ENCODE assay signal across 9 cellular contexts in the genomic region with DNA sequence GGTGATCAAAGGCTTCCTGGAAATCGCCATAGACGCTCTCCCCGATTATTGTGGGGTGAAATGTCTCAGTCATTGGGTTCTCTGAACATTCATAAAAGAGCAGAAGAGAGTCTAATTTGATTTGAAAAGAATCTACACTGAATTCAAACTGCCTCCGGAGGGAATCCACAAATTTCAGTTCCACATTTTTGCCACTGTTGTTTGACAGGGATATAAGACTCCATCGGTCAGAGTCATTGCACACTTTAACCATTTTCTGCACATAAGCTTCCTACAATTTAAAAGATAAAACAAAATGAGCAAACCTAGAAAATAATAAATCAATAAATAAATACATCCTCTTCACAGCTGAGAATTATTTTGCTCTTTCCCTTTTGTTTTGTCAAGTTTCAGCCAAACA. TPM values are rescaled to one million over a fixed set of nuclear protein-coding genes. Genes with fewer than 3 reads are reported as not detected.
DNase-seq lines count a peak whose midpoint lies in the region; ATAC-seq and TF ChIP-seq lines count a peak whose summit lies in the region.
"Had no signal": no experiment of that assay in that cellular context is flagged by ENCODE, and none has a peak within 500 bp of the region (broad histone marks: within the 10 kb centered on the region; RNA-seq: fewer than 3 reads in every experiment).

No MANE protein-coding gene starts in this region.

- H3K4me1 ChIP-seq in Loucy (ENCODE audit: insufficient read depth, low read length, poor library complexity, severe bottlenecking) (peaks cover 47% of the 10 kb centered on the region), neural progenitor cell (peaks cover 46% of the 10 kb centered on the region), Karpas-422 (ENCODE audit: low read length) (no peaks in the 10 kb centered on the region)

- peak overlapping the region; percentile 96 for H3K4me3 ChIP-seq in AG04449 (ENCODE audit: low read depth, low read length)
- peak overlapping the region; percentile 96 for H3K4me3 ChIP-seq in Loucy (ENCODE audit: low read length, poor library complexity, severe bottlenecking)
- H3K4me3 ChIP-seq in neural progenitor cell: peak overlapping the region; percentile 73
- no peak overlapping the region for H3K4me3 ChIP-seq in Karpas-422 (ENCODE audit: low read length)

- POLR2A ChIA-PET in AG04449 (lab: Yijun Ruan, JAX): interaction anchor here (1.9 kb wide), 1 partner anchor 247 kb away, joined by 7 read pairs; no protein-coding TSS in a partner anchor
- POLR2A ChIA-PET in GM10248 (lab: Yijun Ruan, JAX): no interaction called here

- TF ChIP-seq CTCF in AG04449 (IDR thresholded peaks at IDR 0.05; ENCODE audit: insufficient read depth, low read length, missing control alignments): no peak
- no peak for TF ChIP-seq CTCF in Loucy (conservative IDR thresholded peaks at IDR 0.05; ENCODE audit: low read length)
- TF ChIP-seq CTCF in neural progenitor cell (IDR thresholded peaks at IDR 0.05): no peak
- TF ChIP-seq CTCF in GM10248 (IDR thresholded peaks at IDR 0.05; ENCODE audit: control extremely low read depth, extremely low read depth, low read depth, missing control alignments): no peak

- H3K9ac ChIP-seq in Loucy (ENCODE audit: low read depth, low read length, poor library complexity, severe bottlenecking): peak overlapping the region; percentile 99
- no peak overlapping the region for H3K9ac ChIP-seq in neural progenitor cell
- no peak overlapping the region for H3K9ac ChIP-seq in Karpas-422 (ENCODE audit: low read length)

- H3K9me3 ChIP-seq in Loucy (ENCODE audit: insufficient read depth, low read depth, low read length): no peaks in the 10 kb centered on the region
- no peaks in the 10 kb centered on the region for H3K9me3 ChIP-seq in neural progenitor cell (ENCODE audit: low read depth)
- H3K9me3 ChIP-seq in Karpas-422 (ENCODE audit: low read length): no peaks in the 10 kb centered on the region

- DNase-seq in AG04449 (ENCODE audit: low read depth, low spot score) (no peak), neural progenitor cell (ENCODE audit: low spot score) (no peak), GM10248 (ENCODE audit: extremely low spot score) (no peak), Karpas-422 (no peak)
- no peak for DNase-seq in effector memory CD8-positive, alpha-beta T cell
- DNase-seq: activated CD8-positive, alpha-beta memory T cell treated with anti-CD3 and anti-CD28 coated beads for 24 hours had no signal

- peaks cover 8 to 20% of the 10 kb centered on the region in 2 donors for H3K27me3 Mint-ChIP-seq in effector memory CD8-positive, alpha-beta T cell
- no peaks in the 10 kb centered on the region for H3K27me3 Mint-ChIP-seq in neural progenitor cell (ENCODE audit: insufficient read depth, low read depth)

- H3K4me1 Mint-ChIP-seq in effector memory CD8-positive, alpha-beta T cell (ENCODE audit: low read depth in 2 of 2): peaks cover 15 to 23% of the 10 kb centered on the region in 2 donors
- H3K4me1 Mint-ChIP-seq in neural progenitor cell: peaks cover 27% of the 10 kb centered on the region

- peak overlapping the region in 1 of 2 donors; percentile 95 for H3K27ac Mint-ChIP-seq in effector memory CD8-positive, alpha-beta T cell
- H3K27ac Mint-ChIP-seq in neural progenitor cell: no peak overlapping the region

- H3K27me3 ChIP-seq in Loucy (ENCODE audit: insufficient read depth, low read length, poor library complexity, severe bottlenecking) (peaks cover 48% of the 10 kb centered on the region), neural progenitor cell (peaks cover 35% of the 10 kb centered on the region), Karpas-422 (ENCODE audit: low read length) (no peaks in the 10 kb centered on the region)

- H3K36me3 ChIP-seq in Loucy (ENCODE audit: insufficient read depth, low read length) (peaks cover 64% of the 10 kb centered on the region), neural progenitor cell (no peaks in the 10 kb centered on the region), Karpas-422 (ENCODE audit: insufficient read depth, low read length) (no peaks in the 10 kb centered on the region)

- peaks cover 36% of the 10 kb centered on the region for H3K36me3 Mint-ChIP-seq in effector memory CD8-positive, alpha-beta T cell (ENCODE audit: insufficient read depth)
- peaks cover 7% of the 10 kb centered on the region for H3K36me3 Mint-ChIP-seq in neural progenitor cell

- H3K4me3 Mint-ChIP-seq in effector memory CD8-positive, alpha-beta T cell: peak overlapping the region; percentile 94 to 95
- peak overlapping the region; percentile 95 for H3K4me3 Mint-ChIP-seq in neural progenitor cell

- H3K9me2 ChIP-seq in Loucy (replicated peaks; ENCODE audit: low read depth, low read length): no peaks in the 10 kb centered on the region
- no peaks in the 10 kb centered on the region for H3K9me2 ChIP-seq in Karpas-422 (replicated peaks; ENCODE audit: insufficient read depth, low read length)

- H2AFZ ChIP-seq in Loucy (ENCODE audit: low read length) (no peak overlapping the region), neural progenitor cell (replicated peaks) (no peak overlapping the region), Karpas-422 (ENCODE audit: low read length) (no peak overlapping the region)

- ATAC-seq in effector memory CD8-positive, alpha-beta T cell (replicated peaks): no peak
- ATAC-seq in GM21529 (IDR thresholded peaks at IDR 0.05; ENCODE audit: unreplicated experiment): no peak
- ATAC-seq in HG03521 (IDR thresholded peaks at IDR 0.05; ENCODE audit: unreplicated experiment): no peak

- H3K9me3 Mint-ChIP-seq in effector memory CD8-positive, alpha-beta T cell: no peaks in the 10 kb centered on the region
- H3K9me3 Mint-ChIP-seq in neural progenitor cell: no peaks in the 10 kb centered on the region

- peaks cover 82% of the 10 kb centered on the region for H3K79me2 ChIP-seq in Loucy (ENCODE audit: insufficient read depth, low read length)
- peaks cover 19% of the 10 kb centered on the region for H3K79me2 ChIP-seq in neural progenitor cell (ENCODE audit: low read depth)
- H3K79me2 ChIP-seq in Karpas-422 (ENCODE audit: low read length): no peaks in the 10 kb centered on the region

- H3K27ac ChIP-seq in neural progenitor cell: no peak overlapping the region
- no peak overlapping the region for H3K27ac ChIP-seq in Karpas-422 (ENCODE audit: low read length)

- H3K4me2 ChIP-seq in Loucy (ENCODE audit: low read depth, low read length, poor library complexity, severe bottlenecking): peak overlapping the region; percentile 98
- peak overlapping the region; percentile 88 for H3K4me2 ChIP-seq in neural progenitor cell
- H3K4me2 ChIP-seq in Karpas-422 (ENCODE audit: low read depth, low read length, poor library complexity, severe bottlenecking): no peak overlapping the region

- CTCF ChIA-PET in AG04449 (lab: Yijun Ruan, JAX) (no interaction called here), GM10248 (lab: Yijun Ruan, JAX) (no interaction called here)

- H3F3A ChIP-seq in Loucy (ENCODE audit: low read depth): peaks cover 10% of the 10 kb centered on the region
- H3F3A ChIP-seq in neural progenitor cell (ENCODE audit: low read depth): peaks cover 42% of the 10 kb centered on the region

- H4K20me1 ChIP-seq in Loucy (ENCODE audit: insufficient read depth, low read length, poor library complexity, severe bottlenecking): peaks cover 68% of the 10 kb centered on the region
- H4K20me1 ChIP-seq in neural progenitor cell (ENCODE audit: low read depth): peaks cover 23% of the 10 kb centered on the region
- no peaks in the 10 kb centered on the region for H4K20me1 ChIP-seq in Karpas-422 (ENCODE audit: insufficient read depth, low read depth, low read length)

RNA-seq across cellular contexts. Expression of a gene that starts 2.3 kb away (rescaled TPM):
- 8.7 and 11.7 TPM in 2 replicates for total RNA-seq in neural progenitor cell (ENCODE audit: low replicate concordance)
- not detected in 2 replicates for total RNA-seq in Karpas-422 (2014; rRNA removed; shearing (Covaris generic); ENCODE audit: low replicate concordance)
